Comparison of ENCODE assay signal across 25 cellular contexts in the genomic region with DNA sequence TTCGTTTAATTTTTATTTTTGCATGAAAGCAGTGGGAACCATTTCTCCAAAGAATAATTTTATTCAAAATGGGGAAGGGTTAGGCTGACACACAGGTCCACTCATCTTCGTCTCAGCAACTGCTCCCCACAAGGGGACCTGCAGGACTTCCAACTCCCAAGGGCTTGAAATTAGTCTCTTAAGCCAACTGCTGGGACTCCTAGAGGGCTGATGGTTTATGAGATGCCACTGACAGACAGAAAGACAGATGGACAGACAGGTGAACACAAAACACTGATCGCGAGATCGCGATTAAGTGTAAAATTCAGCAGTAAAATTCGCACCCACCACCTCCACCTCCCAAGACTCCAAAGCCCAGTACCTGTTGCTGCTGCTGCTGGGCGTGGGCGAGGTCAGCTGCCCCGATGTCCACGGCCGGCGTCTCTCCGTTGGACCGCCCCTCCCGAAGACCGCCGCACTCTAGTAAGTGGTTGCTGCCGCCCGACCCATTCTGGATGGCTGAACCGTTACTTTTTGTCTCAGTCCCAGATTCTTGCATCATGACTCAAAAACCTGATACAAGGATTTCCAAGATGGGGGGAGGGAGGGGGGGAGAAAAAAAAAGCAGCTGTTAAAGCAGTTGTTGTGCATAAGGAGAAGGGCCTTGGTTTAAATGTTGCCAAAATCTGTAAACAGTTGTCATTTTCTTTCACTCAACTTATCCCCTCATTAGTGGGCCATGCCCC.
DNase-seq lines count a peak whose midpoint lies in the region; ATAC-seq, FAIRE-seq and TF ChIP-seq lines count a peak whose summit lies in the region.
"Had no signal": no experiment of that assay in that cellular context is flagged by ENCODE, and none has a peak within 500 bp of the region (broad histone marks: within the 10 kb centered on the region; RNA-seq: fewer than 3 reads in every experiment).

No MANE protein-coding gene starts in this region.

- H3K36me3 Mint-ChIP-seq in CD4-positive, alpha-beta T cell (ENCODE audit: low read depth), result peaks cover 60% of the 10 kb centered on the region
- H3K36me3 Mint-ChIP-seq in endodermal cell (ENCODE audit: low read depth), result peaks cover 19% of the 10 kb centered on the region
- H3K36me3 Mint-ChIP-seq: IgD-negative memory B cell had no signal

- H3K27ac Mint-ChIP-seq in CD4-positive, alpha-beta T cell, result peak overlapping the region; percentile 45
- H3K27ac Mint-ChIP-seq in endodermal cell, result no peak overlapping the region
- H3K27ac Mint-ChIP-seq: CD8-positive, alpha-beta T cell; IgD-negative memory B cell had no signal

- H2BK12ac ChIP-seq in H1 (ENCODE audit: low read depth, low read length), result no peak overlapping the region

- 90% methylated on average over 21 of the region's 21 CpGs for whole genome bisulfite sequencing in A549 (ENCODE audit: missing lambda C conversion rate)
- 94% methylated on average over 21 of the region's 21 CpGs; no CpG with 5 or more reads in 1 of the 2 experiments for WGBS in H1 (ENCODE audit: extremely low coverage in 1 of 2, insufficient coverage in 1 of 2, insufficient read length in 1 of 2, insufficient replicate concordance in 2 of 2, low coverage in 1 of 2, low lambda C conversion rate in 2 of 2, missing lambda C conversion rate in 1 of 2), 2 experiments
- 90 to 94% methylated on average over 13 to 21 of the region's 21 CpGs for WGBS in endodermal cell (ENCODE audit: insufficient coverage in 1 of 2, insufficient read length in 1 of 2), 2 experiments
- WGBS in thyroid gland, 2 donors, result 98% methylated on average over 21 of the region's 21 CpGs

- H3K23ac ChIP-seq in H1 (ENCODE audit: insufficient read length), result no peak overlapping the region

- no peak overlapping the region for H2BK15ac ChIP-seq in H1 (ENCODE audit: low read length)

- no peak overlapping the region for H3K4me3 Mint-ChIP-seq in CD4-positive, alpha-beta T cell
- H3K4me3 Mint-ChIP-seq in endodermal cell, result no peak overlapping the region
- H3K4me3 Mint-ChIP-seq: CD8-positive, alpha-beta T cell; IgD-negative memory B cell had no signal

- no peak overlapping the region for H4K91ac ChIP-seq in H1 (replicated peaks; ENCODE audit: insufficient read length, low read length)

- H3K36me3 ChIP-seq in H1 (ENCODE audit: control insufficient read depth in 2 of 4, insufficient read depth in 4 of 4, low read length in 3 of 4) (no peaks in the 10 kb centered on the region; a peak in 2 of 8 replicates), endodermal cell (ENCODE audit: control insufficient read depth, insufficient read depth, low read length) (no peaks in the 10 kb centered on the region), thyroid gland (no peaks in the 10 kb centered on the region), osteoblast (ENCODE audit: insufficient read depth, low read length) (no peaks in the 10 kb centered on the region)
- H3K36me3 ChIP-seq: BLaER1 had no signal

- H3K27ac ChIP-seq in A549 (no peak overlapping the region), H1 (ENCODE audit: low read depth, low read length) (no peak overlapping the region), endodermal cell (ENCODE audit: low read depth, low read length) (no peak overlapping the region), thyroid gland (no peak overlapping the region), osteoblast (ENCODE audit: low read depth, low read length) (no peak overlapping the region)
- no peak overlapping the region for H3K27ac ChIP-seq in CD4-positive, alpha-beta T cell (ENCODE audit: low read depth, low read length)
- H3K27ac ChIP-seq: BLaER1, GM23248 had no signal

- no peak overlapping the region for H3K56ac ChIP-seq in H1 (replicated peaks; ENCODE audit: insufficient read length, low read depth, low read length)

- no peak overlapping the region for H3K9ac ChIP-seq in H1 (replicated peaks in 1 of 4; ENCODE audit: extremely low read depth in 1 of 4, low read depth in 3 of 4, low read length in 3 of 4)
- no peak overlapping the region for H3K9ac ChIP-seq in endodermal cell (ENCODE audit: extremely low read depth, low read length, poor library complexity, severe bottlenecking)
- H3K9ac ChIP-seq: BLaER1, GM23248 had no signal

- intact Hi-C loops in CD4-positive, alpha-beta T cell (cut with DNase I, micrococcal nuclease), result loop anchor here in 1 of 2 experiments (2.0 kb wide), 1 partner anchor 17 kb away; no protein-coding TSS in a partner anchor
- intact Hi-C loops in posterior vena cava (cut with DNase I), result no loop called here
- intact Hi-C loops in thyroid gland (cut with DNase I), result no loop called here

- no peak overlapping the region for H4K5ac ChIP-seq in H1 (ENCODE audit: insufficient read length, low read depth, low read length)

- no peaks in the 10 kb centered on the region for H3K9me3 Mint-ChIP-seq in CD4-positive, alpha-beta T cell
- H3K9me3 Mint-ChIP-seq in endodermal cell, result no peaks in the 10 kb centered on the region
- H3K9me3 Mint-ChIP-seq: CD8-positive, alpha-beta T cell; IgD-negative memory B cell had no signal

- ATAC-seq in A549, result no peak
- ATAC-seq in CD4-positive, alpha-beta T cell (ENCODE audit: poor library complexity), result no peak
- ATAC-seq: CD8-positive, alpha-beta T cell; Right ventricle myocardium inferior had no signal

- DNase-seq in A549 (ENCODE audit: low read depth in 1 of 2, low spot score in 1 of 2), result no peak
- no peak for DNase-seq in CD4-positive, alpha-beta T cell
- DNase-seq in H1 (ENCODE audit: low read depth in 1 of 2, low spot score in 2 of 2), result no peak
- peak; percentile 62 for DNase-seq in posterior vena cava (ENCODE audit: low spot score)
- no peak for DNase-seq in endodermal cell
- DNase-seq in thyroid gland, result no peak
- DNase-seq in OCI-M2 (lab: John Stamatoyannopoulos, UW; ENCODE audit: unreplicated experiment), result no peak
- no peak for DNase-seq in osteoblast (ENCODE audit: insufficient read length, low spot score, missing footprints)
- DNase-seq: ACHN; Calu3; CD8-positive, alpha-beta T cell; DMS153; GM23248; HCEC 1CT; MV-4-11; NCI-H1417; NCI-H187; NCI-H446; NCI-H526; OCI-M1 had no signal

- no peak overlapping the region for H3K14ac ChIP-seq in H1 (ENCODE audit: insufficient read length)

- H3K4me1 ChIP-seq in A549 (peaks cover 16% of the 10 kb centered on the region), H1 (replicated peaks in 1 of 4; ENCODE audit: control insufficient read depth in 3 of 4, insufficient read depth in 4 of 4, low read length in 3 of 4) (no peaks in the 10 kb centered on the region), endodermal cell (ENCODE audit: control insufficient read depth, insufficient read depth, low read length) (peaks cover 6% of the 10 kb centered on the region), thyroid gland (peaks cover 7 to 23% of the 10 kb centered on the region in 2 donors), osteoblast (ENCODE audit: insufficient read depth, low read length) (peaks cover 37% of the 10 kb centered on the region)
- H3K4me1 ChIP-seq: BLaER1 had no signal

- H2BK120ac ChIP-seq in H1 (replicated peaks; ENCODE audit: low read depth, low read length), result no peak overlapping the region

- TF ChIP-seq CTCF in A549 (IDR thresholded peaks at IDR 0.05), result no peak
- TF ChIP-seq CTCF in CD4-positive, alpha-beta T cell (IDR thresholded peaks at IDR 0.05), result no peak
- no peak for TF ChIP-seq CTCF in H1 (IDR thresholded peaks at IDR 0.05; ENCODE audit: control extremely low read depth in 1 of 3, insufficient read depth in 1 of 3, low read depth in 1 of 3, low read length in 3 of 3)
- TF ChIP-seq CTCF in endodermal cell (conservative IDR thresholded peaks at IDR 0.05), result no peak
- no peak for TF ChIP-seq CTCF in thyroid gland (IDR thresholded peaks at IDR 0.05)
- TF ChIP-seq CTCF in osteoblast (IDR thresholded peaks at IDR 0.05; ENCODE audit: extremely low read depth, low read depth, low read length), result no peak

- H3K27me3 Mint-ChIP-seq in CD4-positive, alpha-beta T cell, result no peaks in the 10 kb centered on the region
- no peaks in the 10 kb centered on the region for H3K27me3 Mint-ChIP-seq in endodermal cell (ENCODE audit: insufficient read depth)
- H3K27me3 Mint-ChIP-seq: IgD-negative memory B cell had no signal

- peaks cover 0 to 6% of the 10 kb centered on the region in 2 experiments; a peak in 1 of 4 replicates for H3K79me2 ChIP-seq in H1 (ENCODE audit: control insufficient read depth in 1 of 2, insufficient read depth in 2 of 2, low read length in 2 of 2)
- peaks cover 19% of the 10 kb centered on the region for H3K79me2 ChIP-seq in osteoblast (ENCODE audit: insufficient read depth, low read length)

- no peaks in the 10 kb centered on the region for H3K23me2 ChIP-seq in H1 (ENCODE audit: low read depth, low read length)

- peaks cover 4% of the 10 kb centered on the region; the same call in 1 of the 2 replicates for H3K79me1 ChIP-seq in H1 (ENCODE audit: low read depth, low read length)

- TF ChIP-seq EP300 in A549 (IDR thresholded peaks at IDR 0.05) (no peak), H1 (IDR thresholded peaks at IDR 0.05; ENCODE audit: borderline replicate concordance in 1 of 2, low read depth in 2 of 2, low read length in 2 of 2) (no peak)

- no peak for FAIRE-seq in A549 (lab: Jason Lieb, UNC)
- FAIRE-seq in H1 (lab: Jason Lieb, UNC), result no peak
- FAIRE-seq: GM12891, HTR-8/SVneo had no signal

- no peak for TF ChIP-seq RAD21 in A549 (conservative IDR thresholded peaks at IDR 0.05 in 1 of 2, IDR thresholded peaks at IDR 0.05 in 1 of 2)
- TF ChIP-seq RAD21 in H1 (IDR thresholded peaks at IDR 0.05 in 1 of 2, conservative IDR thresholded peaks at IDR 0.05 in 1 of 2; ENCODE audit: low read depth in 2 of 2, low read length in 2 of 2), result no peak

- H3K18ac ChIP-seq in H1 (ENCODE audit: extremely low read depth, low read length), result no peak overlapping the region

- no peak overlapping the region for H2AK5ac ChIP-seq in H1 (ENCODE audit: low read depth, low read length)

- CTCF ChIA-PET in A549 (lab: Yijun Ruan, JAX), result no interaction called here
- CTCF ChIA-PET in CD4-positive, alpha-beta T cell (lab: Charles Lee), result no interaction called here
- CTCF ChIA-PET in H1 (lab: Charles Lee; ENCODE audit: partially characterized antibody), result interaction anchor here (1.0 to 1.3 kb wide), 3 partner anchors 14 to 28 kb away, joined by 3 to 5 read pairs (median 3); no protein-coding TSS in a partner anchor

- peak overlapping the region; percentile 8 for H3K4ac ChIP-seq in H1 (replicated peaks; ENCODE audit: insufficient read length, low read depth, low read length)

- peaks cover 54% of the 10 kb centered on the region for H3K4me1 Mint-ChIP-seq in CD4-positive, alpha-beta T cell (ENCODE audit: low read depth)
- peaks cover 33% of the 10 kb centered on the region for H3K4me1 Mint-ChIP-seq in endodermal cell

- POLR2A ChIA-PET in A549 (lab: Yijun Ruan, JAX), result no interaction called here
- POLR2A ChIA-PET in CD4-positive, alpha-beta T cell (lab: Charles Lee), result no interaction called here
- POLR2A ChIA-PET in H1 (lab: Charles Lee; ENCODE audit: partially characterized antibody), result no interaction called here

- TF ChIP-seq POLR2A in A549 (IDR thresholded peaks at IDR 0.05; ENCODE audit: low read length) (0 out of 2 replicates have a peak, but pooled peaks have one; percentile 10), H1 (IDR thresholded peaks at IDR 0.05; ENCODE audit: control extremely low read depth in 1 of 2, low read depth in 2 of 2, low read length in 2 of 2) (no peak), thyroid gland (IDR thresholded peaks at IDR 0.05) (no peak)

- no peak overlapping the region for H3K4me2 ChIP-seq in A549
- no peak overlapping the region for H3K4me2 ChIP-seq in H1 (ENCODE audit: insufficient read depth in 1 of 2, low read depth in 2 of 2, low read length in 2 of 2)
- no peak overlapping the region for H3K4me2 ChIP-seq in osteoblast (ENCODE audit: insufficient read depth, low read length)
- H3K4me2 ChIP-seq: BLaER1 had no signal

- no peaks in the 10 kb centered on the region for H4K20me1 ChIP-seq in H1 (replicated peaks in 1 of 2; ENCODE audit: control insufficient read depth in 1 of 2, insufficient read depth in 2 of 2, low read length in 2 of 2)
- no peaks in the 10 kb centered on the region for H4K20me1 ChIP-seq in osteoblast (ENCODE audit: insufficient read depth, low read length)
- H4K20me1 ChIP-seq: BLaER1 had no signal

- H2AFZ ChIP-seq in H1 (ENCODE audit: low read length), result no peak overlapping the region
- no peak overlapping the region for H2AFZ ChIP-seq in osteoblast (ENCODE audit: low read length)
- H2AFZ ChIP-seq: GM23248 had no signal

- H3K4me3 ChIP-seq in A549 (no peak overlapping the region), H1 (ENCODE audit: extremely low read depth in 1 of 4, insufficient read depth in 2 of 4, low read depth in 3 of 4, low read length in 4 of 4) (no peak overlapping the region), endodermal cell (ENCODE audit: low read length) (no peak overlapping the region), thyroid gland (replicated peaks in 1 of 3) (no peak overlapping the region), osteoblast (ENCODE audit: insufficient read depth, low read length) (no peak overlapping the region)
- H3K4me3 ChIP-seq: BLaER1, GM23248 had no signal

- no peak overlapping the region for H4K8ac ChIP-seq in H1 (ENCODE audit: extremely low read depth, insufficient read depth, low read length)

- H2BK20ac ChIP-seq in H1 (ENCODE audit: low read length), result no peak overlapping the region

- no peaks in the 10 kb centered on the region for H3K9me3 ChIP-seq in A549
- no peaks in the 10 kb centered on the region for H3K9me3 ChIP-seq in CD4-positive, alpha-beta T cell (ENCODE audit: control insufficient read depth, low read length)
- no peaks in the 10 kb centered on the region for H3K9me3 ChIP-seq in H1 (ENCODE audit: insufficient read depth in 2 of 2, low read depth in 1 of 2, low read length in 1 of 2)
- no peaks in the 10 kb centered on the region for H3K9me3 ChIP-seq in endodermal cell (ENCODE audit: control insufficient read depth, low read length)
- no peaks in the 10 kb centered on the region for H3K9me3 ChIP-seq in thyroid gland
- no peaks in the 10 kb centered on the region for H3K9me3 ChIP-seq in osteoblast (ENCODE audit: low read depth, low read length)
- H3K9me3 ChIP-seq: BLaER1 had no signal

- no peaks in the 10 kb centered on the region for H3K27me3 ChIP-seq in CD4-positive, alpha-beta T cell (ENCODE audit: control insufficient read depth, insufficient read depth, low read length)
- H3K27me3 ChIP-seq in H1 (replicated peaks in 1 of 4; ENCODE audit: control insufficient read depth in 3 of 4, extremely low read depth in 1 of 4, insufficient read depth in 3 of 4, low read length in 3 of 4) (peaks cover 0 to 1% (median 0%) of the 10 kb centered on the region in 4 experiments; a peak in 1 of 7 replicates), endodermal cell (ENCODE audit: control insufficient read depth, insufficient read depth, low read length, poor library complexity, severe bottlenecking) (no peaks in the 10 kb centered on the region), thyroid gland (no peaks in the 10 kb centered on the region), osteoblast (ENCODE audit: insufficient read depth, low read length) (no peaks in the 10 kb centered on the region)
- H3K27me3 ChIP-seq: BLaER1 had no signal

- H2BK5ac ChIP-seq in H1 (ENCODE audit: low read depth, low read length), result 0 out of 2 replicates have a peak overlapping the region, but pooled peaks have one; percentile 13
